Comparison of ENCODE assay signal across 8 cellular contexts in the genomic region with DNA sequence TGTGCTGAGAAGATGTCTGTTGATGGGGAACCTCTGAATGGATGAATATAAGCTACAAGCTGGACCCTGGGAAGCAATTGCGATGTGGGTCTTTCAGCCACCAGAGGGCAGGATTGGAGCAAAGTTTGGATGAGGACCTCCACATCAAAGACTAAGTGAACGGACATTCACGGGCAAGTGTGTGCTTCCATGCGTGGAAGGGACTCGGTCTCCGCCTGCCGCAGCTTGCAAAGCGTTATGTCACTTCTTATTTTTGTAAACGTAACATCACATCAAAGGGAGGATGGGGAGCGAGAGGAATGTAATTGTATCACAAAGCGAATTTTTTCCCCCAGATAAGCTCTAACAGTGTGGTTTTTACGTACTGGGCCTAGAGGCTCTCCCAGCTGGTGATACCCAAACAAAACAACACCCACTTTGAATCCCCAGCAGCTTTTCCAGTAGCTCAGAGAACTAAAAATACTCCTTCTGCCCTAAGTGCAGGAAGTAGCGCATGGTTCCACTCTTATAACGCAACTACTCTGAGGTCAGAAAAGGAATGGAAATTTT.
A peak's percentile ranks its signal among the peaks of the same experiment; 100 is the strongest.
DNase-seq lines count a peak whose midpoint lies in the region; ATAC-seq lines count a peak whose summit lies in the region.

No MANE protein-coding gene starts in this region.

- no peaks in the 10 kb centered on the region for H3K79me1 ChIP-seq in mesendoderm (ENCODE audit: low read length)

- peak; percentile 67 for DNase-seq in CD1c-positive myeloid dendritic cell (ENCODE audit: extremely low spot score)
- DNase-seq in NCI-H748 (lab: John Stamatoyannopoulos, UW; ENCODE audit: unreplicated experiment), result peak; percentile 83
- peak; percentile 26 to 48 for DNase-seq in activated CD8-positive, alpha-beta memory T cell treated with anti-CD3 and anti-CD28 coated beads for 1 hour (ENCODE audit: extremely low read depth in 1 of 2, low read depth in 1 of 2)
- peak; percentile 84 for DNase-seq in mesendoderm
- DNase-seq in stimulated activated CD8-positive, alpha-beta memory T cell treated with anti-CD3 and anti-CD28 coated beads, Interleukin-12 subunit alpha, Interleukin-12 subunit beta, amount 100 ng/mL, for 4 hours (ENCODE audit: low read depth), result peak; percentile 35

- H3K4me3 ChIP-seq in endocrine pancreas (ENCODE audit: control insufficient read depth, insufficient read depth, low read length), result peak overlapping the region; percentile 76
- H3K4me3 ChIP-seq in mesendoderm (ENCODE audit: low read length), result no peak overlapping the region

- no peaks in the 10 kb centered on the region for H3K27me3 ChIP-seq in endocrine pancreas (ENCODE audit: control insufficient read depth, insufficient read depth, low read length)
- H3K27me3 ChIP-seq in mesendoderm (ENCODE audit: insufficient read depth, low read length, poor library complexity), result no peaks in the 10 kb centered on the region

- H3K4me1 ChIP-seq in endocrine pancreas (ENCODE audit: control insufficient read depth, insufficient read depth, low read length) (no peaks in the 10 kb centered on the region), mesendoderm (ENCODE audit: control insufficient read depth, low read depth, low read length) (no peaks in the 10 kb centered on the region)

- peak overlapping the region; percentile 46 for H3K56ac ChIP-seq in mesendoderm (ENCODE audit: low read length)

- no peak overlapping the region for H4K8ac ChIP-seq in mesendoderm (ENCODE audit: low read depth, low read length)

- no peak overlapping the region for H2BK5ac ChIP-seq in mesendoderm (ENCODE audit: low read length)

- no peak overlapping the region for H3K23ac ChIP-seq in mesendoderm (ENCODE audit: low read length)

- H3K27ac ChIP-seq in mesendoderm (ENCODE audit: low read depth, low read length), result no peak overlapping the region

- H3K4me2 ChIP-seq in mesendoderm (ENCODE audit: low read length), result peak overlapping the region; percentile 31

- peak; percentile 83 for ATAC-seq in GM19372 (IDR thresholded peaks at IDR 0.05; ENCODE audit: low read depth, unreplicated experiment)
- ATAC-seq in HG03520 (IDR thresholded peaks at IDR 0.05; ENCODE audit: unreplicated experiment), result peak; percentile 63

- H4K5ac ChIP-seq in mesendoderm (ENCODE audit: low read length), result no peak overlapping the region

- H2BK15ac ChIP-seq in mesendoderm (replicated peaks; ENCODE audit: low read depth), result no peak overlapping the region

- WGBS in mesendoderm (ENCODE audit: extremely low coverage, insufficient coverage, low lambda C conversion rate), result no CpG with 5 or more reads among the region's 14 CpGs

- no peaks in the 10 kb centered on the region for H3K79me2 ChIP-seq in mesendoderm (ENCODE audit: control insufficient read depth, insufficient read depth, low read length)

- no peak overlapping the region for H2BK120ac ChIP-seq in mesendoderm (ENCODE audit: low read depth, low read length)

- no peak overlapping the region for H3K4ac ChIP-seq in mesendoderm (ENCODE audit: low read depth, low read length)

- H3K9ac ChIP-seq in endocrine pancreas (ENCODE audit: control insufficient read depth, insufficient read depth, low read length), result no peak overlapping the region
- peak overlapping the region; percentile 31 for H3K9ac ChIP-seq in mesendoderm (ENCODE audit: low read length)

- no peak overlapping the region for H2AK5ac ChIP-seq in mesendoderm (ENCODE audit: low read length)

- H3K18ac ChIP-seq in mesendoderm (ENCODE audit: low read length), result no peak overlapping the region

- H3K36me3 ChIP-seq in endocrine pancreas (ENCODE audit: control insufficient read depth, insufficient read depth, low read length), result no peaks in the 10 kb centered on the region
- H3K36me3 ChIP-seq in mesendoderm (ENCODE audit: control insufficient read depth, insufficient read depth, low read length), result no peaks in the 10 kb centered on the region

- no peaks in the 10 kb centered on the region for H3K9me3 ChIP-seq in endocrine pancreas (ENCODE audit: control insufficient read depth, low read length)
